ENCODE assay signal across 13 cellular contexts in the genomic region with DNA sequence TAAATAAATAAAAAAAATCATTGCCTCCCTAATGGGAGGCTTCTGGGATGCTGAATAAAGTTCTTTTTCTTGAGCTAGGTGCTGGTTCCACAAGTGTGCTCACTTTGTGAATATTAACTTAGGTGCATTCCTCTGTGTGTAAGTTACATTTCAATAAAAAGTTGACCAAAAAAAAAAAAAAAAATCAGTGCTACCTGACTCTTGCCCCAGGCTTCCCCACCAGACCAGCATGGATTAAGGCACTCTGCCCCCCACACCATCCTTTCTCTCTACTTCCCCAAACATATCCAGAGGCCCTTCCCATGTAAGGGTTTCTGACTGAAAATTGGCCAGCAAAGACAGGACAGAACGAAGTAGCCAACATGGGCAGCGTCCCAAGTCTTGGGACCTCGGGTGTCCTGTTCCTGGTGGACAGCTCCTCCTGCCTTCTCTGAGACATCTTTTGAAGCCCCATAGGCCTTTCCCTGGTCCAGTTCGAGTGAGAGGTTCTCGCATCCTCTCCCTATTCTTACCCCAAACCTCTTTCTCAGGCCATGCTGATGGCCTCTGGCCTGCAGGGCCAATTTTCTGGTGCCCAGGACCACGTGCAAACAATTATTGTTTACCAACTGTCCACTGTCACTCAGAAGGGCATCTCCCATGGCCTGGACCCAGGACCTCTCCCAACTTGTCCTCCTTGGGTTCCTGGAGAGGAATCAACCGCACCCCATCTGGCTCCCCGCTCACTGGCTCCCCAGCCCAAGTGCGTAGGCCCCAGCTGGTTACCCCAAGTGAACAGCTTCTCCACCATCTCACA. TPM values are rescaled to one million over a fixed set of nuclear protein-coding genes. Genes with fewer than 3 reads are reported as not detected.
"Had no signal": no experiment of that assay in that cellular context is flagged by ENCODE, and none has a peak within 500 bp of the region (broad histone marks: within the 10 kb centered on the region; RNA-seq: fewer than 3 reads in every experiment).

No MANE protein-coding gene starts in this region.

- H3K27me3 ChIP-seq: ascending aorta, cardiac muscle cell, gastroesophageal sphincter, heart right ventricle, ovary, tibial artery had no signal

- H3K9me3 ChIP-seq: ascending aorta, gastroesophageal sphincter, heart right ventricle, ovary, tibial artery had no signal

- H3K27me3 Mint-ChIP-seq: activated CD4-positive, alpha-beta T cell treated with anti-CD3 and anti-CD28 coated beads, Interleukin-2, amount 10 ng/mL, durations not matched to agents 7 days and 5 days; stimulated activated naive B cell treated with anti-CD40 and anti-IgM and Interleukin-4, amounts not matched to agents 10 μg/mL and 1 μg/mL and 100 μg/mL, for 72 hours had no signal

- H3K27ac ChIP-seq: ascending aorta, cardiac muscle cell, gastroesophageal sphincter, heart right ventricle, ovary had no signal

- H3K27ac Mint-ChIP-seq: activated CD4-positive, alpha-beta T cell treated with anti-CD3 and anti-CD28 coated beads, Interleukin-2, amount 10 ng/mL, durations not matched to agents 7 days and 5 days had no signal

- H3K36me3 Mint-ChIP-seq: naive thymus-derived CD8-positive, alpha-beta T cell; stimulated activated naive B cell treated with anti-CD40 and anti-IgM and Interleukin-4, amounts not matched to agents 10 μg/mL and 1 μg/mL and 100 μg/mL, for 72 hours had no signal

- H3K9me3 Mint-ChIP-seq: activated CD4-positive, alpha-beta T cell treated with anti-CD3 and anti-CD28 coated beads, Interleukin-2, amount 10 ng/mL, durations not matched to agents 7 days and 5 days; naive thymus-derived CD8-positive, alpha-beta T cell; stimulated activated naive B cell treated with anti-CD40 and anti-IgM and Interleukin-4, amounts not matched to agents 10 μg/mL and 1 μg/mL and 100 μg/mL, for 72 hours had no signal

- H3K4me3 ChIP-seq: ascending aorta, cardiac muscle cell, gastroesophageal sphincter, heart right ventricle, ovary, tibial artery had no signal

- H3K4me3 Mint-ChIP-seq: activated CD4-positive, alpha-beta T cell treated with anti-CD3 and anti-CD28 coated beads, Interleukin-2, amount 10 ng/mL, durations not matched to agents 7 days and 5 days; naive thymus-derived CD8-positive, alpha-beta T cell; stimulated activated naive B cell treated with anti-CD40 and anti-IgM and Interleukin-4, amounts not matched to agents 10 μg/mL and 1 μg/mL and 100 μg/mL, for 72 hours had no signal

- DNase-seq: activated CD4-positive, alpha-beta T cell treated with anti-CD3 and anti-CD28 coated beads, Interleukin-2, amount 10 ng/mL, durations not matched to agents 7 days and 5 days; activated CD8-positive, alpha-beta memory T cell treated with anti-CD3 and anti-CD28 coated beads for 24 hours; activated naive CD4-positive, alpha-beta T cell treated with Interleukin-2 at 50 U/mL for 16 hours; heart right ventricle; naive thymus-derived CD8-positive, alpha-beta T cell; stimulated activated naive B cell treated with anti-CD40 and anti-IgM and Interleukin-4, amounts not matched to agents 10 μg/mL and 1 μg/mL and 100 μg/mL, for 72 hours; tibial artery had no signal

- H3K36me3 ChIP-seq: ascending aorta, cardiac muscle cell, gastroesophageal sphincter, heart right ventricle, ovary, tibial artery had no signal

RNA-seq across cellular contexts. Expression of gene KCTD14, which starts 14.9 kb away (rescaled TPM):
- total RNA-seq: lung microvascular endothelial cell had no signal

RNA-seq across cellular contexts. Expression of gene THRSP, which starts 25.6 kb away (rescaled TPM):
- total RNA-seq: activated CD4-positive, alpha-beta T cell treated with anti-CD3 and anti-CD28 coated beads, Interleukin-2, amount 10 ng/mL, durations not matched to agents 7 days and 5 days; ascending aorta; cardiac muscle cell; lung microvascular endothelial cell; naive thymus-derived CD8-positive, alpha-beta T cell; T-helper 2 cell treated with Interferon-gamma antibody and Interleukin-4, amounts not matched to agents 100 ng/mL and 5 ng/mL, for 36 hours had no signal
- polyA plus RNA-seq: cardiac muscle cell; naive thymus-derived CD8-positive, alpha-beta T cell had no signal
